Comparison of ENCODE assay signal across 21 cellular contexts in genomic region chr11:70255717-70256116, GRCh38.
"Had no signal": no experiment of that assay in that cellular context is flagged by ENCODE, and none has a peak within 500 bp of the region (broad histone marks: within the 10 kb centered on the region; RNA-seq: fewer than 3 reads in every experiment).

No MANE protein-coding gene starts in this region.

- H3K36me3 Mint-ChIP-seq: immature natural killer cell; mesothelial cell of epicardium; stimulated activated naive B cell treated with anti-CD40 and anti-IgM and Interleukin-4, amounts not matched to agents 10 μg/mL and 1 μg/mL and 100 μg/mL, for 72 hours had no signal

- H3K9me3 Mint-ChIP-seq: activated CD4-positive, alpha-beta T cell treated with anti-CD3 and anti-CD28 coated beads, Interleukin-2, amount 10 ng/mL, durations not matched to agents 7 days and 5 days; immature natural killer cell; mesothelial cell of epicardium; neural crest cell; stimulated activated naive B cell treated with anti-CD40 and anti-IgM and Interleukin-4, amounts not matched to agents 10 μg/mL and 1 μg/mL and 100 μg/mL, for 72 hours; T-helper 2 cell treated with Interferon-gamma antibody and Interleukin-4, amounts not matched to agents 5 μg/mL and 100 μg/mL, for 36 hours had no signal

- DNase-seq: activated CD4-positive, alpha-beta T cell treated with anti-CD3 and anti-CD28 coated beads, Interleukin-2, amount 10 ng/mL, durations not matched to agents 7 days and 5 days; activated naive CD4-positive, alpha-beta T cell treated with Interleukin-2 at 50 U/mL for 16 hours; cerebellar nuclear complex; effector CD8-positive, alpha-beta T cell; esophagus squamous epithelium; heart left ventricle; immature natural killer cell; left cardiac atrium; lower lobe of right lung; pancreas; stimulated activated CD4-positive, alpha-beta T cell treated with anti-CD3 and anti-CD28 coated beads, Interleukin-2, amount 100 ng/mL, for 48 hours; stimulated activated naive B cell treated with anti-CD40 and anti-IgM and Interleukin-4, amounts not matched to agents 10 μg/mL and 1 μg/mL and 100 μg/mL, for 72 hours; thyroid gland had no signal

- H3K4me3 ChIP-seq: ascending aorta, breast epithelium, esophagus squamous epithelium, heart left ventricle, lower lobe of right lung, pancreas, thyroid gland had no signal

- H3K27me3 ChIP-seq: ascending aorta, breast epithelium, esophagus squamous epithelium, pancreas, thyroid gland had no signal

- H3K36me3 ChIP-seq: ascending aorta, breast epithelium, esophagus squamous epithelium, heart left ventricle, lower lobe of right lung, pancreas, thyroid gland had no signal

- H3K4me1 ChIP-seq: esophagus squamous epithelium, lower lobe of right lung, pancreas, thyroid gland had no signal

- H3K9me3 ChIP-seq: ascending aorta, breast epithelium, esophagus squamous epithelium, heart left ventricle, lower lobe of right lung, pancreas, thyroid gland had no signal

- H3K27me3 Mint-ChIP-seq: activated CD4-positive, alpha-beta T cell treated with anti-CD3 and anti-CD28 coated beads, Interleukin-2, amount 10 ng/mL, durations not matched to agents 7 days and 5 days had no signal

- H3K4me3 Mint-ChIP-seq: activated CD4-positive, alpha-beta T cell treated with anti-CD3 and anti-CD28 coated beads, Interleukin-2, amount 10 ng/mL, durations not matched to agents 7 days and 5 days; immature natural killer cell; mesothelial cell of epicardium; neural crest cell; stimulated activated naive B cell treated with anti-CD40 and anti-IgM and Interleukin-4, amounts not matched to agents 10 μg/mL and 1 μg/mL and 100 μg/mL, for 72 hours; T-helper 2 cell treated with Interferon-gamma antibody and Interleukin-4, amounts not matched to agents 5 μg/mL and 100 μg/mL, for 36 hours had no signal

- H3K27ac ChIP-seq: ascending aorta, breast epithelium, esophagus squamous epithelium, heart left ventricle, lower lobe of right lung, pancreas, thyroid gland had no signal

- H3K4me1 Mint-ChIP-seq: activated CD4-positive, alpha-beta T cell treated with anti-CD3 and anti-CD28 coated beads, Interleukin-2, amount 10 ng/mL, durations not matched to agents 7 days and 5 days; mesothelial cell of epicardium; neural crest cell had no signal

- FAIRE-seq: endothelial cell of umbilical vein, frontal cortex, pancreas, urothelium cell line had no signal

- ATAC-seq: heart left ventricle; left cardiac atrium; lower lobe of right lung; pancreas; stimulated activated naive B cell treated with anti-CD40 and anti-IgM and Interleukin-4, amounts not matched to agents 10 μg/mL and 1 μg/mL and 100 μg/mL, for 72 hours had no signal

- H3K27ac Mint-ChIP-seq: activated CD4-positive, alpha-beta T cell treated with anti-CD3 and anti-CD28 coated beads, Interleukin-2, amount 10 ng/mL, durations not matched to agents 7 days and 5 days; immature natural killer cell; mesothelial cell of epicardium; stimulated activated naive B cell treated with anti-CD40 and anti-IgM and Interleukin-4, amounts not matched to agents 10 μg/mL and 1 μg/mL and 100 μg/mL, for 72 hours; T-helper 2 cell treated with Interferon-gamma antibody and Interleukin-4, amounts not matched to agents 5 μg/mL and 100 μg/mL, for 36 hours had no signal
